8 cellular contexts compared by ENCODE assay signal in the genomic region with DNA sequence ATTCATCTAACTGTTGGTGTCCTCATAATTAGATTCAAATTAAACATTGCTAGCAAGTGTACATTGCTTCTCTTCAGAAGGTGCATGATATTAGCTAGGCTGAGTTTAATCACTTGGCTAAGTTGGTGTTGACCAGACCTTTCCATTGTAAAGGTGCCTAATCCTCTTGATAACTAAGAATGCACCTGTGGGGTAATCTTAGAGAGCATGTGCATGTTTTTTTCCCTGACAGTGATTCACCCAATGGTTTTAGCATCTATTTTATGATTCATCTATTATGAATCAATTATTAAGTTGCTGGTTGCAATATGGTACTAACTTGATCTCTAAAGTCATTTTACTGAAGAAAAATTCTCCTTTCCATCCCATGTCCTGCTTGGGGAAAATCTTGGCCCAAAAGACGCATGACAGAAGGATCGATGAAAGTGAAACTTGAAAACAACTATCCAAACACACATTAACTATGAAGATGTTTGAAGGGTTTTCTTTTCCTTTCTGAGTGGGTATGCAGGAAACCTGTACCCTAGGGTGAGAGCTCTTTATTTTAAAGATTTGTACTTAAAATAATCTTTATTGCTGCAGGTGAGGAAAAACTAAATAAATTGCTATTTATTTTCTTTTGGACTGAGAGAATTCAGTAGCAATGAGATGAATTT.
A peak's percentile ranks its signal among the peaks of the same experiment; 100 is the strongest.
DNase-seq lines count a peak whose midpoint lies in the region; ATAC-seq, FAIRE-seq and TF ChIP-seq lines count a peak whose summit lies in the region.
"Not testable (repeated sequence)": the region's sequence is repeated elsewhere in the genome, so short reads cannot be mapped to it uniquely, and the experiment has no call there.

No MANE protein-coding gene starts in this region.

- H4K8ac ChIP-seq in mesenchymal stem cell (ENCODE audit: low read length): not testable (repeated sequence)

- not testable (repeated sequence) for H3K18ac ChIP-seq in mesenchymal stem cell (ENCODE audit: low read depth in 1 of 2, low read length in 2 of 2)

- H3K27me3 ChIP-seq in BLaER1; bronchial epithelial cell (ENCODE audit: control insufficient read depth, insufficient read depth, low read length); mesenchymal stem cell (ENCODE audit: control insufficient read depth in 1 of 2, insufficient read depth in 1 of 2, low read length in 2 of 2): not testable (repeated sequence)

- H4K20me1 ChIP-seq in BLaER1: not testable (repeated sequence)

- H2BK5ac ChIP-seq in mesenchymal stem cell (ENCODE audit: low read depth, low read length, poor library complexity, severe bottlenecking): not testable (repeated sequence)

- ATAC-seq in GM18511 (IDR thresholded peaks at IDR 0.05; ENCODE audit: unreplicated experiment): peak; percentile 57
- ATAC-seq in activated CD4-positive, alpha-beta T cell treated with anti-CD3 and anti-CD28 coated beads for 36 hours: peak; percentile 75

- H2AFZ ChIP-seq in mesenchymal stem cell (ENCODE audit: low read depth, low read length): not testable (repeated sequence)

- H3K36me3 ChIP-seq in BLaER1: peaks cover 36% of the 10 kb centered on the region
- H3K36me3 ChIP-seq in KOPT-K1 (ENCODE audit: insufficient read depth, low read length); bronchial epithelial cell (ENCODE audit: control insufficient read depth, insufficient read depth, low read length): not testable (repeated sequence)
- peaks cover 4 to 27% of the 10 kb centered on the region in 2 experiments for H3K36me3 ChIP-seq in mesenchymal stem cell (ENCODE audit: control insufficient read depth in 1 of 2, insufficient read depth in 2 of 2, low read depth in 1 of 2, low read length in 2 of 2)

- not testable (repeated sequence) for H2BK120ac ChIP-seq in mesenchymal stem cell (ENCODE audit: low read depth, low read length)

- peak overlapping the region; percentile 49 for H3K4me3 Mint-ChIP-seq in activated CD4-positive, alpha-beta T cell treated with anti-CD3 and anti-CD28 coated beads for 36 hours
- peak overlapping the region; percentile 8 for H3K4me3 Mint-ChIP-seq in activated naive CD4-positive, alpha-beta T cell treated with anti-CD3 and anti-CD28 coated beads for 36 hours
- peak overlapping the region; percentile 73 for H3K4me3 Mint-ChIP-seq in stimulated activated naive CD8-positive, alpha-beta T cell treated with anti-CD3 and anti-CD28 coated beads, Interleukin-15, Interleukin-2, amounts not matched to agents 100 ng/mL and 50 ng/mL, for 24 hours

- peak; percentile 95 for FAIRE-seq in bronchial epithelial cell (lab: Jason Lieb, UNC)

- intact Hi-C loops in activated CD4-positive, alpha-beta T cell treated with anti-CD3 and anti-CD28 coated beads for 36 hours (cut with DNase I, micrococcal nuclease): not testable (repeated sequence)
- intact Hi-C loops in activated naive CD4-positive, alpha-beta T cell treated with anti-CD3 and anti-CD28 coated beads for 36 hours (cut with micrococcal nuclease): loop anchor here (2.0 kb wide), 1 partner anchor 53 kb away; no protein-coding TSS in a partner anchor

- not testable (repeated sequence) for DNase-seq in activated CD4-positive, alpha-beta T cell treated with anti-CD3 and anti-CD28 coated beads for 36 hours; activated naive CD4-positive, alpha-beta T cell treated with anti-CD3 and anti-CD28 coated beads for 36 hours; mesenchymal stem cell
- DNase-seq in bronchial epithelial cell (ENCODE audit: low read depth): peak; percentile 83

- peaks cover 21% of the 10 kb centered on the region for H3K79me1 ChIP-seq in mesenchymal stem cell (replicated peaks; ENCODE audit: low read length, poor library complexity, severe bottlenecking)

- CTCF ChIA-PET in activated CD4-positive, alpha-beta T cell treated with anti-CD3 and anti-CD28 coated beads for 36 hours (lab: Charles Lee); activated naive CD4-positive, alpha-beta T cell treated with anti-CD3 and anti-CD28 coated beads for 36 hours (lab: Charles Lee): not testable (repeated sequence)

- H4K91ac ChIP-seq in mesenchymal stem cell (ENCODE audit: low read length): not testable (repeated sequence)

- not testable (repeated sequence) for H2BK12ac ChIP-seq in mesenchymal stem cell (ENCODE audit: low read length in 2 of 2)

- H2BK15ac ChIP-seq in mesenchymal stem cell (ENCODE audit: low read depth, poor library complexity, severe bottlenecking): not testable (repeated sequence)

- H3K27me3 Mint-ChIP-seq in activated CD4-positive, alpha-beta T cell treated with anti-CD3 and anti-CD28 coated beads for 36 hours; activated naive CD4-positive, alpha-beta T cell treated with anti-CD3 and anti-CD28 coated beads for 36 hours (ENCODE audit: low read depth); stimulated activated naive CD8-positive, alpha-beta T cell treated with anti-CD3 and anti-CD28 coated beads, Interleukin-15, Interleukin-2, amounts not matched to agents 100 ng/mL and 50 ng/mL, for 24 hours: not testable (repeated sequence)

- WGBS in mesenchymal stem cell: no CpG with 5 or more reads among the region's 2 CpGs

- not testable (repeated sequence) for TF ChIP-seq CTCF in bronchial epithelial cell (IDR thresholded peaks at IDR 0.05; ENCODE audit: insufficient read depth, low read length, severe bottlenecking)

- H3K27ac ChIP-seq in BLaER1; mesenchymal stem cell (ENCODE audit: low read length, poor library complexity, severe bottlenecking): not testable (repeated sequence)
- peak overlapping the region; percentile 13 for H3K27ac ChIP-seq in KOPT-K1 (ENCODE audit: low read depth, low read length, poor library complexity, severe bottlenecking)

- POLR2A ChIA-PET in activated CD4-positive, alpha-beta T cell treated with anti-CD3 and anti-CD28 coated beads for 36 hours (lab: Charles Lee): not testable (repeated sequence)

- not testable (repeated sequence) for H3K9me3 Mint-ChIP-seq in activated CD4-positive, alpha-beta T cell treated with anti-CD3 and anti-CD28 coated beads for 36 hours (ENCODE audit: low read depth); activated naive CD4-positive, alpha-beta T cell treated with anti-CD3 and anti-CD28 coated beads for 36 hours; stimulated activated naive CD8-positive, alpha-beta T cell treated with anti-CD3 and anti-CD28 coated beads, Interleukin-15, Interleukin-2, amounts not matched to agents 100 ng/mL and 50 ng/mL, for 24 hours

- not testable (repeated sequence) for H3K36me3 Mint-ChIP-seq in activated CD4-positive, alpha-beta T cell treated with anti-CD3 and anti-CD28 coated beads for 36 hours (ENCODE audit: low read depth); activated naive CD4-positive, alpha-beta T cell treated with anti-CD3 and anti-CD28 coated beads for 36 hours (ENCODE audit: low read depth); stimulated activated naive CD8-positive, alpha-beta T cell treated with anti-CD3 and anti-CD28 coated beads, Interleukin-15, Interleukin-2, amounts not matched to agents 100 ng/mL and 50 ng/mL, for 24 hours (ENCODE audit: low read depth)

- H2AK5ac ChIP-seq in mesenchymal stem cell (ENCODE audit: low read length, severe bottlenecking): not testable (repeated sequence)

- H3K4me1 ChIP-seq in BLaER1: peaks cover 34% of the 10 kb centered on the region
- not testable (repeated sequence) for H3K4me1 ChIP-seq in mesenchymal stem cell (ENCODE audit: control insufficient read depth, insufficient read depth, low read depth, low read length)

- H3K9ac ChIP-seq in BLaER1: not testable (repeated sequence)
- peak overlapping the region; percentile 62 for H3K9ac ChIP-seq in mesenchymal stem cell (ENCODE audit: low read length)

- peak overlapping the region; percentile 76 for H3K27ac Mint-ChIP-seq in activated CD4-positive, alpha-beta T cell treated with anti-CD3 and anti-CD28 coated beads for 36 hours
- not testable (repeated sequence) for H3K27ac Mint-ChIP-seq in activated naive CD4-positive, alpha-beta T cell treated with anti-CD3 and anti-CD28 coated beads for 36 hours
- peak overlapping the region; percentile 28 for H3K27ac Mint-ChIP-seq in stimulated activated naive CD8-positive, alpha-beta T cell treated with anti-CD3 and anti-CD28 coated beads, Interleukin-15, Interleukin-2, amounts not matched to agents 100 ng/mL and 50 ng/mL, for 24 hours

- H3K4me1 Mint-ChIP-seq in activated CD4-positive, alpha-beta T cell treated with anti-CD3 and anti-CD28 coated beads for 36 hours: peaks cover 15% of the 10 kb centered on the region
- H3K4me1 Mint-ChIP-seq in activated naive CD4-positive, alpha-beta T cell treated with anti-CD3 and anti-CD28 coated beads for 36 hours (ENCODE audit: low read depth): peaks cover 17% of the 10 kb centered on the region
- H3K4me1 Mint-ChIP-seq in stimulated activated naive CD8-positive, alpha-beta T cell treated with anti-CD3 and anti-CD28 coated beads, Interleukin-15, Interleukin-2, amounts not matched to agents 100 ng/mL and 50 ng/mL, for 24 hours (ENCODE audit: low read depth): peaks cover 15% of the 10 kb centered on the region

- H3K14ac ChIP-seq in mesenchymal stem cell (ENCODE audit: low read length in 2 of 2): not testable (repeated sequence)

- not testable (repeated sequence) for H3K4me3 ChIP-seq in BLaER1; bronchial epithelial cell (ENCODE audit: low read depth, low read length)
- peak overlapping the region in 1 of 2 experiments; percentile 45 for H3K4me3 ChIP-seq in mesenchymal stem cell (ENCODE audit: insufficient read depth in 1 of 2, low read depth in 1 of 2, low read length in 2 of 2)

- not testable (repeated sequence) for H3K4ac ChIP-seq in mesenchymal stem cell (ENCODE audit: low read depth in 1 of 2, low read length in 2 of 2)

- H3K9me3 ChIP-seq in BLaER1; KOPT-K1 (ENCODE audit: insufficient read depth, low read length, poor library complexity, severe bottlenecking); mesenchymal stem cell (ENCODE audit: control insufficient read depth, low read length): not testable (repeated sequence)

- H3K4me2 ChIP-seq in BLaER1: peak overlapping the region; percentile 10; the same call in 1 of the 2 replicates
- not testable (repeated sequence) for H3K4me2 ChIP-seq in mesenchymal stem cell (ENCODE audit: low read length, poor library complexity, severe bottlenecking)

- H3K23ac ChIP-seq in mesenchymal stem cell (ENCODE audit: low read length in 2 of 2): not testable (repeated sequence)

Comparison
In these comparisons a context has a peak if more than half of its experiments do, and no peak if none do; other contexts are left out.
1. H3K4me3 Mint-ChIP-seq: peak in every context shown above with its lines; median percentile 73 in stimulated activated naive CD8-positive, alpha-beta T cell treated with anti-CD3 and anti-CD28 coated beads, Interleukin-15, Interleukin-2, amounts not matched to agents 100 ng/mL and 50 ng/mL, for 24 hours; 49 in activated CD4-positive, alpha-beta T cell treated with anti-CD3 and anti-CD28 coated beads for 36 hours; 8 in activated naive CD4-positive, alpha-beta T cell treated with anti-CD3 and anti-CD28 coated beads for 36 hours.